1 cellular context compared by ENCODE assay signal in the genomic region with DNA sequence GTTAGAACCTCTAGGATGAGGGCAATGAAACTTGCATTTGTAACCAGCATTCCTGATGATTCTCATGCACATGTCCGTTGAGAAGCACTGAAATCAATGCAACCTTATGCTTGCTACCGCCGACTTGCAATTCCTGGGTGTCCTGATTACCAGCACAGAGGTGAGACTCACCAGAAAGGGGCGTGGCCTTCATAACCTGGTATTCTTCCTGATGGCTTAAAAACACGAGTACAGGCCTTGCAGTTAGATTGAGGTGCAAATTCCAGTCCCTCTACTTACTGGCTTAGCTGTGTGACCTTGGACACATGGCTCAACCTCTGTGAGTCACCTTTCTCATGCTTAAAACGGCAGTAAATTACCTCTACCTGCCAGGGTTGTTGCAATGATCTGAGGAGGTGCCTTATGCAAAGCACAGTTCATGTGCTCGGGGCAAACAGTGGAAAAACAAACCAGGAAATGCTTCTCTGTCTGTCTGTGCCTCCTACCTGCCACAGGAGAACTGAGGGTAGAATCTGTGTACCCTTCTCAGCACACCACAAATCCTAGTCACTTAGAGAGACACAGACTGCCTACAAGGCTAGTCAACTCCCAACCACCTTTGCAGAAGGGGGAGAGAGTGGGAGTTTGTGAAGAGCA.
TF ChIP-seq lines count a peak whose summit lies in the region.

No MANE protein-coding gene starts in this region.

TF ChIP-seq in HepG2, 621 proteins besides CTCF, POLR2A, EP300 and RAD21 (continued from another document and continues in another):
- peak; percentile 44; the same call in 1 of the 2 replicates for TF ChIP-seq GFI1 (CRISPR knock-in tag; IDR thresholded peaks at IDR 0.05; ENCODE audit: borderline replicate concordance)
- no peak for TF ChIP-seq ZSCAN22 (CRISPR knock-in tag; IDR thresholded peaks at IDR 0.05)
- TF ChIP-seq EZH2 (conservative IDR thresholded peaks at IDR 0.05; ENCODE audit: low read depth, low read length) = no peak
- TF ChIP-seq ZNF501 (CRISPR knock-in tag; IDR thresholded peaks at IDR 0.05) = peak; percentile 64; the same call in 1 of the 2 replicates
- TF ChIP-seq CREB1 (IDR thresholded peaks at IDR 0.05) = no peak
- peak; percentile 84 for TF ChIP-seq CREB1 (CRISPR knock-in tag; IDR thresholded peaks at IDR 0.05)
- TF ChIP-seq, protein P1, sequence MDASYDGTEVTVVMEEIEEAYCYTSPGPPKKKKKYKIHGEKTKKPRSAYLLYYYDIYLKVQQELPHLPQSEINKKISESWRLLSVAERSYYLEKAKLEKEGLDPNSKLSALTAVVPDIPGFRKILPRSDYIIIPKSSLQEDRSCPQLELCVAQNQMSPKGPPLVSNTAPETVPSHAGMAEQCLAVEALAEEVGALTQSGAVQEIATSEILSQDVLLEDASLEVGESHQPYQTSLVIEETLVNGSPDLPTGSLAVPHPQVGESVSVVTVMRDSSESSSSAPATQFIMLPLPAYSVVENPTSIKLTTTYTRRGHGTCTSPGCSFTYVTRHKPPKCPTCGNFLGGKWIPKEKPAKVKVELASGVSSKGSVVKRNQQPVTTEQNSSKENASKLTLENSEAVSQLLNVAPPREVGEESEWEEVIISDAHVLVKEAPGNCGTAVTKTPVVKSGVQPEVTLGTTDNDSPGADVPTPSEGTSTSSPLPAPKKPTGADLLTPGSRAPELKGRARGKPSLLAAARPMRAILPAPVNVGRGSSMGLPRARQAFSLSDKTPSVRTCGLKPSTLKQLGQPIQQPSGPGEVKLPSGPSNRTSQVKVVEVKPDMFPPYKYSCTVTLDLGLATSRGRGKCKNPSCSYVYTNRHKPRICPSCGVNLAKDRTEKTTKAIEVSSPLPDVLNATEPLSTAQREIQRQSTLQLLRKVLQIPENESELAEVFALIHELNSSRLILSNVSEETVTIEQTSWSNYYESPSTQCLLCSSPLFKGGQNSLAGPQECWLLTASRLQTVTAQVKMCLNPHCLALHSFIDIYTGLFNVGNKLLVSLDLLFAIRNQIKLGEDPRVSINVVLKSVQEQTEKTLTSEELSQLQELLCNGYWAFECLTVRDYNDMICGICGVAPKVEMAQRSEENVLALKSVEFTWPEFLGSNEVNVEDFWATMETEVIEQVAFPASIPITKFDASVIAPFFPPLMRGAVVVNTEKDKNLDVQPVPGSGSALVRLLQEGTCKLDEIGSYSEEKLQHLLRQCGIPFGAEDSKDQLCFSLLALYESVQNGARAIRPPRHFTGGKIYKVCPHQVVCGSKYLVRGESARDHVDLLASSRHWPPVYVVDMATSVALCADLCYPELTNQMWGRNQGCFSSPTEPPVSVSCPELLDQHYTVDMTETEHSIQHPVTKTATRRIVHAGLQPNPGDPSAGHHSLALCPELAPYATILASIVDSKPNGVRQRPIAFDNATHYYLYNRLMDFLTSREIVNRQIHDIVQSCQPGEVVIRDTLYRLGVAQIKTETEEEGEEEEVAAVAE (CRISPR knock-in tag; IDR thresholded peaks at IDR 0.05; ENCODE audit: borderline replicate concordance) = peak; percentile 58; the same call in 1 of the 2 replicates
- TF ChIP-seq RBAK (CRISPR knock-in tag; IDR thresholded peaks at IDR 0.05) = no peak
- TF ChIP-seq, protein P2, sequence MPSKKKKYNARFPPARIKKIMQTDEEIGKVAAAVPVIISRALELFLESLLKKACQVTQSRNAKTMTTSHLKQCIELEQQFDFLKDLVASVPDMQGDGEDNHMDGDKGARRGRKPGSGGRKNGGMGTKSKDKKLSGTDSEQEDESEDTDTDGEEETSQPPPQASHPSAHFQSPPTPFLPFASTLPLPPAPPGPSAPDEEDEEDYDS (CRISPR knock-in tag; IDR thresholded peaks at IDR 0.05) = peak; percentile 68
- TF ChIP-seq ZNF232 (CRISPR knock-in tag; IDR thresholded peaks at IDR 0.05; ENCODE audit: borderline replicate concordance) = no peak
- TF ChIP-seq JUN (CRISPR knock-in tag; IDR thresholded peaks at IDR 0.05) = peak; percentile 89
- no peak for TF ChIP-seq GABPA (IDR thresholded peaks at IDR 0.05; ENCODE audit: low read depth, low read length)
- TF ChIP-seq GABPA (CRISPR knock-in tag; IDR thresholded peaks at IDR 0.05; ENCODE audit: low read depth) = no peak
- TF ChIP-seq KLF13 (CRISPR knock-in tag; IDR thresholded peaks at IDR 0.05) = no peak
- TF ChIP-seq MAFF (IDR thresholded peaks at IDR 0.05; ENCODE audit: low read depth, low read length) = no peak
- TF ChIP-seq ZNF570 (CRISPR knock-in tag; IDR thresholded peaks at IDR 0.05; ENCODE audit: borderline replicate concordance) = no peak
- TF ChIP-seq ZNF766 (CRISPR knock-in tag; IDR thresholded peaks at IDR 0.05; ENCODE audit: borderline replicate concordance) = no peak
- no peak for TF ChIP-seq PRMT3 (CRISPR knock-in tag; IDR thresholded peaks at IDR 0.05; ENCODE audit: borderline replicate concordance, low read depth)
- TF ChIP-seq ZNF326 (CRISPR knock-in tag; IDR thresholded peaks at IDR 0.05; ENCODE audit: borderline replicate concordance) = no peak
- TF ChIP-seq, protein P3, sequence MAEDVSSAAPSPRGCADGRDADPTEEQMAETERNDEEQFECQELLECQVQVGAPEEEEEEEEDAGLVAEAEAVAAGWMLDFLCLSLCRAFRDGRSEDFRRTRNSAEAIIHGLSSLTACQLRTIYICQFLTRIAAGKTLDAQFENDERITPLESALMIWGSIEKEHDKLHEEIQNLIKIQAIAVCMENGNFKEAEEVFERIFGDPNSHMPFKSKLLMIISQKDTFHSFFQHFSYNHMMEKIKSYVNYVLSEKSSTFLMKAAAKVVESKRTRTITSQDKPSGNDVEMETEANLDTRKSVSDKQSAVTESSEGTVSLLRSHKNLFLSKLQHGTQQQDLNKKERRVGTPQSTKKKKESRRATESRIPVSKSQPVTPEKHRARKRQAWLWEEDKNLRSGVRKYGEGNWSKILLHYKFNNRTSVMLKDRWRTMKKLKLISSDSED (CRISPR knock-in tag; IDR thresholded peaks at IDR 0.05) = no peak
- TF ChIP-seq NPAS2 (CRISPR knock-in tag; IDR thresholded peaks at IDR 0.05; ENCODE audit: borderline replicate concordance) = no peak
- no peak for TF ChIP-seq ZNF713 (CRISPR knock-in tag; IDR thresholded peaks at IDR 0.05)
- TF ChIP-seq ZNF577 (CRISPR knock-in tag; IDR thresholded peaks at IDR 0.05; ENCODE audit: borderline replicate concordance, low read depth) = no peak
- TF ChIP-seq, protein P4, sequence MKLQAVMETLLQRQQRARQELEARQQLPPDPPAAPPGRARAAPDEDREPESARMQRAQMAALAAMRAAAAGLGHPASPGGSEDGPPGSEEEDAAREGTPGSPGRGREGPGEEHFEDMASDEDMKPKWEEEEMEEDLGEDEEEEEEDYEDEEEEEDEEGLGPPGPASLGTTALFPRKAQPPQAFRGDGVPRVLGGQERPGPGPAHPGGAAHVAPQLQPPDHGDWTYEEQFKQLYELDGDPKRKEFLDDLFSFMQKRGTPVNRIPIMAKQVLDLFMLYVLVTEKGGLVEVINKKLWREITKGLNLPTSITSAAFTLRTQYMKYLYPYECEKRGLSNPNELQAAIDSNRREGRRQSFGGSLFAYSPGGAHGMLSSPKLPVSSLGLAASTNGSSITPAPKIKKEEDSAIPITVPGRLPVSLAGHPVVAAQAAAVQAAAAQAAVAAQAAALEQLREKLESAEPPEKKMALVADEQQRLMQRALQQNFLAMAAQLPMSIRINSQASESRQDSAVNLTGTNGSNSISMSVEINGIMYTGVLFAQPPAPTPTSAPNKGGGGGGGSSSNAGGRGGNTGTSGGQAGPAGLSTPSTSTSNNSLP (IDR thresholded peaks at IDR 0.05; ENCODE audit: low read depth, low read length) = peak; percentile 24; the same call in 1 of the 2 replicates
- 0 out of 2 replicates have a peak, but pooled peaks have one; percentile 36 for TF ChIP-seq TGIF2 (CRISPR knock-in tag; IDR thresholded peaks at IDR 0.05)
- no peak for TF ChIP-seq EEA1 (CRISPR knock-in tag; IDR thresholded peaks at IDR 0.05; ENCODE audit: borderline replicate concordance)
- no peak for TF ChIP-seq ATAD3A (CRISPR knock-in tag; IDR thresholded peaks at IDR 0.05)
- TF ChIP-seq ZNF335 (CRISPR knock-in tag; IDR thresholded peaks at IDR 0.05) = 0 out of 2 replicates have a peak, but pooled peaks have one; percentile 37
- TF ChIP-seq, protein P5, sequence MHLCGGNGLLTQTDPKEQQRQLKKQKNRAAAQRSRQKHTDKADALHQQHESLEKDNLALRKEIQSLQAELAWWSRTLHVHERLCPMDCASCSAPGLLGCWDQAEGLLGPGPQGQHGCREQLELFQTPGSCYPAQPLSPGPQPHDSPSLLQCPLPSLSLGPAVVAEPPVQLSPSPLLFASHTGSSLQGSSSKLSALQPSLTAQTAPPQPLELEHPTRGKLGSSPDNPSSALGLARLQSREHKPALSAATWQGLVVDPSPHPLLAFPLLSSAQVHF (CRISPR knock-in tag; IDR thresholded peaks at IDR 0.05) = no peak
- TF ChIP-seq RNF2 (conservative IDR thresholded peaks at IDR 0.05; ENCODE audit: low read depth) = no peak
- peak; percentile 64; the same call in 1 of the 2 replicates for TF ChIP-seq TCF7 (IDR thresholded peaks at IDR 0.05; ENCODE audit: low read depth)
- TF ChIP-seq NCOA2 (CRISPR knock-in tag; IDR thresholded peaks at IDR 0.05) = peak; percentile 89
- no peak for TF ChIP-seq ZNF460 (CRISPR knock-in tag; IDR thresholded peaks at IDR 0.05; ENCODE audit: borderline replicate concordance)
- TF ChIP-seq ZBTB42 (CRISPR knock-in tag; IDR thresholded peaks at IDR 0.05) = no peak
- TF ChIP-seq, protein P6, sequence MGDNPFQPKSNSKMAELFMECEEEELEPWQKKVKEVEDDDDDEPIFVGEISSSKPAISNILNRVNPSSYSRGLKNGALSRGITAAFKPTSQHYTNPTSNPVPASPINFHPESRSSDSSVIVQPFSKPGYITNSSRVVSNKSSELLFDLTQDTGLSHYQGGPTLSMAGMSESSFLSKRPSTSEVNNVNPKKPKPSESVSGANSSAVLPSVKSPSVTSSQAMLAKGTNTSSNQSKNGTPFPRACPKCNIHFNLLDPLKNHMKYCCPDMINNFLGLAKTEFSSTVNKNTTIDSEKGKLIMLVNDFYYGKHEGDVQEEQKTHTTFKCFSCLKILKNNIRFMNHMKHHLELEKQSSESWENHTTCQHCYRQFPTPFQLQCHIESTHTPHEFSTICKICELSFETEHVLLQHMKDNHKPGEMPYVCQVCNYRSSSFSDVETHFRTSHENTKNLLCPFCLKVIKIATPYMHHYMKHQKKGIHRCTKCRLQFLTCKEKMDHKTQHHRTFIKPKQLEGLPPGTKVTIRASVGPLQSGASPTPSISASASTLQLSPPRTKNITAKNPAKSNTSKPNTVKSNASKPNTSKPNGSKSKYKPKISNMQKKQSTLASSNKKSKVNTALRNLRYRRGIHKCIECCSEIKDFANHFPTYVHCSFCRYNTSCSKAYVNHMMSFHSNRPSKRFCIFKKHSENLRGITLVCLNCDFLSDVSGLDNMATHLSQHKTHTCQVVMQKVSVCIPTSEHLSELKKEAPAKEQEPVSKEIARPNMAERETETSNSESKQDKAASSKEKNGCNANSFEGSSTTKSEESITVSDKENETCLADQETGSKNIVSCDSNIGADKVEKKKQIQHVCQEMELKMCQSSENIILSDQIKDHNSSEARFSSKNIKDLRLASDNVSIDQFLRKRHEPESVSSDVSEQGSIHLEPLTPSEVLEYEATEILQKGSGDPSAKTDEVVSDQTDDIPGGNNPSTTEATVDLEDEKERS (CRISPR knock-in tag; IDR thresholded peaks at IDR 0.05) = peak; percentile 60; the same call in 1 of the 2 replicates
- TF ChIP-seq, protein P7, sequence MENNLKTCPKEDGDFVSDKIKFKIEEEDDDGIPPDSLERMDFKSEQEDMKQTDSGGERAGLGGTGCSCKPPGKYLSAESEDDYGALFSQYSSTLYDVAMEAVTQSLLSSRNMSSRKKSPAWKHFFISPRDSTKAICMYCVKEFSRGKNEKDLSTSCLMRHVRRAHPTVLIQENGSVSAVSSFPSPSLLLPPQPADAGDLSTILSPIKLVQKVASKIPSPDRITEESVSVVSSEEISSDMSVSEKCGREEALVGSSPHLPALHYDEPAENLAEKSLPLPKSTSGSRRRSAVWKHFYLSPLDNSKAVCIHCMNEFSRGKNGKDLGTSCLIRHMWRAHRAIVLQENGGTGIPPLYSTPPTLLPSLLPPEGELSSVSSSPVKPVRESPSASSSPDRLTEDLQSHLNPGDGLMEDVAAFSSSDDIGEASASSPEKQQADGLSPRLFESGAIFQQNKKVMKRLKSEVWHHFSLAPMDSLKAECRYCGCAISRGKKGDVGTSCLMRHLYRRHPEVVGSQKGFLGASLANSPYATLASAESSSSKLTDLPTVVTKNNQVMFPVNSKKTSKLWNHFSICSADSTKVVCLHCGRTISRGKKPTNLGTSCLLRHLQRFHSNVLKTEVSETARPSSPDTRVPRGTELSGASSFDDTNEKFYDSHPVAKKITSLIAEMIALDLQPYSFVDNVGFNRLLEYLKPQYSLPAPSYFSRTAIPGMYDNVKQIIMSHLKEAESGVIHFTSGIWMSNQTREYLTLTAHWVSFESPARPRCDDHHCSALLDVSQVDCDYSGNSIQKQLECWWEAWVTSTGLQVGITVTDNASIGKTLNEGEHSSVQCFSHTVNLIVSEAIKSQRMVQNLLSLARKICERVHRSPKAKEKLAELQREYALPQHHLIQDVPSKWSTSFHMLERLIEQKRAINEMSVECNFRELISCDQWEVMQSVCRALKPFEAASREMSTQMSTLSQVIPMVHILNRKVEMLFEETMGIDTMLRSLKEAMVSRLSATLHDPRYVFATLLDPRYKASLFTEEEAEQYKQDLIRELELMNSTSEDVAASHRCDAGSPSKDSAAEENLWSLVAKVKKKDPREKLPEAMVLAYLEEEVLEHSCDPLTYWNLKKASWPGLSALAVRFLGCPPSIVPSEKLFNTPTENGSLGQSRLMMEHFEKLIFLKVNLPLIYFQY (CRISPR knock-in tag; IDR thresholded peaks at IDR 0.05; ENCODE audit: borderline replicate concordance) = no peak; the same call in 1 of the 2 replicates
- TF ChIP-seq, protein P8, sequence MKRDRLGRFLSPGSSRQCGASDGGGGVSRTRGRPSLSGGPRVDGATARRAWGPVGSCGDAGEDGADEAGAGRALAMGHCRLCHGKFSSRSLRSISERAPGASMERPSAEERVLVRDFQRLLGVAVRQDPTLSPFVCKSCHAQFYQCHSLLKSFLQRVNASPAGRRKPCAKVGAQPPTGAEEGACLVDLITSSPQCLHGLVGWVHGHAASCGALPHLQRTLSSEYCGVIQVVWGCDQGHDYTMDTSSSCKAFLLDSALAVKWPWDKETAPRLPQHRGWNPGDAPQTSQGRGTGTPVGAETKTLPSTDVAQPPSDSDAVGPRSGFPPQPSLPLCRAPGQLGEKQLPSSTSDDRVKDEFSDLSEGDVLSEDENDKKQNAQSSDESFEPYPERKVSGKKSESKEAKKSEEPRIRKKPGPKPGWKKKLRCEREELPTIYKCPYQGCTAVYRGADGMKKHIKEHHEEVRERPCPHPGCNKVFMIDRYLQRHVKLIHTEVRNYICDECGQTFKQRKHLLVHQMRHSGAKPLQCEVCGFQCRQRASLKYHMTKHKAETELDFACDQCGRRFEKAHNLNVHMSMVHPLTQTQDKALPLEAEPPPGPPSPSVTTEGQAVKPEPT (CRISPR knock-in tag; IDR thresholded peaks at IDR 0.05; ENCODE audit: low read depth) = no peak
- TF ChIP-seq ZFY (CRISPR knock-in tag; IDR thresholded peaks at IDR 0.05) = peak; percentile 69
- no peak for TF ChIP-seq ZNF550 (CRISPR knock-in tag; IDR thresholded peaks at IDR 0.05; ENCODE audit: borderline replicate concordance)
- peak; percentile 90 for TF ChIP-seq ZNF614 (CRISPR knock-in tag; IDR thresholded peaks at IDR 0.05; ENCODE audit: borderline replicate concordance)
- TF ChIP-seq KAT2B (IDR thresholded peaks at IDR 0.05; ENCODE audit: borderline replicate concordance, low read depth, low read length) = no peak
- TF ChIP-seq TOPORS (CRISPR knock-in tag; IDR thresholded peaks at IDR 0.05) = no peak; the same call in 1 of the 2 replicates
- peak; percentile 80 for TF ChIP-seq THAP11 (CRISPR knock-in tag; IDR thresholded peaks at IDR 0.05)
- TF ChIP-seq ZNF549 (CRISPR knock-in tag; IDR thresholded peaks at IDR 0.05) = no peak
- TF ChIP-seq ZNF558 (CRISPR knock-in tag; IDR thresholded peaks at IDR 0.05; ENCODE audit: borderline replicate concordance) = no peak; the same call in 1 of the 2 replicates
- TF ChIP-seq ZNF124 (CRISPR knock-in tag; IDR thresholded peaks at IDR 0.05) = peak; percentile 81; the same call in 1 of the 2 replicates
- TF ChIP-seq CC2D1A (CRISPR knock-in tag; IDR thresholded peaks at IDR 0.05) = no peak
